ENCODE assay signal across 1 cellular context in genomic region chr22:20025401-20026203, GRCh38.
TF ChIP-seq lines count a peak whose summit lies in the region.

No MANE protein-coding gene starts in this region.

TF ChIP-seq in K562, 482 proteins besides CTCF, POLR2A, EP300 and RAD21 (continued from another document and continues in another):
- TF ChIP-seq NFRKB (IDR thresholded peaks at IDR 0.05; ENCODE audit: low read depth) = no peak
- TF ChIP-seq CHD2 (IDR thresholded peaks at IDR 0.05; ENCODE audit: low read depth, low read length) = peak; percentile 42; the same call in 1 of the 2 replicates
- TF ChIP-seq ERF (CRISPR knock-in tag; IDR thresholded peaks at IDR 0.05) = peak; percentile 99
- TF ChIP-seq POLR2AphosphoS2 (IDR thresholded peaks at IDR 0.05; ENCODE audit: low read length) = no peak
- TF ChIP-seq ZBTB11 (CRISPR knock-in tag; IDR thresholded peaks at IDR 0.05) = 0 out of 6 replicates have a peak, but pooled peaks of 1 of the 3 experiments have one; percentile 15
- TF ChIP-seq SMAD1 (IDR thresholded peaks at IDR 0.05; ENCODE audit: low read depth, low read length, partially characterized antibody) = peak; percentile 96
- TF ChIP-seq SP1 (CRISPR knock-in tag; IDR thresholded peaks at IDR 0.05) = no peak
- TF ChIP-seq, protein P1, sequence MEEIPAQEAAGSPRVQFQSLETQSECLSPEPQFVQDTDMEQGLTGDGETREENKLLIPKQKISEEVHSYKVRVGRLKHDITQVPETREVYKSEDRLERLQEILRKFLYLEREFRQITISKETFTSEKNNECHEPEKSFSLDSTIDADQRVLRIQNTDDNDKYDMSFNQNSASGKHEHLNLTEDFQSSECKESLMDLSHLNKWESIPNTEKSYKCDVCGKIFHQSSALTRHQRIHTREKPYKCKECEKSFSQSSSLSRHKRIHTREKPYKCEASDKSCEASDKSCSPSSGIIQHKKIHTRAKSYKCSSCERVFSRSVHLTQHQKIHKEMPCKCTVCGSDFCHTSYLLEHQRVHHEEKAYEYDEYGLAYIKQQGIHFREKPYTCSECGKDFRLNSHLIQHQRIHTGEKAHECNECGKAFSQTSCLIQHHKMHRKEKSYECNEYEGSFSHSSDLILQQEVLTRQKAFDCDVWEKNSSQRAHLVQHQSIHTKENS (CRISPR knock-in tag; IDR thresholded peaks at IDR 0.05) = no peak
- peak; percentile 64 for TF ChIP-seq ZC3H11A (IDR thresholded peaks at IDR 0.05; ENCODE audit: low read depth, low read length)
- TF ChIP-seq, protein P2, sequence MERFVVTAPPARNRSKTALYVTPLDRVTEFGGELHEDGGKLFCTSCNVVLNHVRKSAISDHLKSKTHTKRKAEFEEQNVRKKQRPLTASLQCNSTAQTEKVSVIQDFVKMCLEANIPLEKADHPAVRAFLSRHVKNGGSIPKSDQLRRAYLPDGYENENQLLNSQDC (CRISPR knock-in tag; IDR thresholded peaks at IDR 0.05) = peak; percentile 88; the same call in 1 of the 2 replicates
- TF ChIP-seq YY1 (IDR thresholded peaks at IDR 0.05; ENCODE audit: borderline replicate concordance in 1 of 3, control insufficient read depth in 1 of 3, extremely low read depth in 1 of 3, insufficient read depth in 3 of 3, insufficient read length in 1 of 3, insufficient replicate concordance in 2 of 3, low read depth in 1 of 3, low read length in 2 of 3) = peak in 1 of 3 experiments; percentile 70
- TF ChIP-seq, protein P3, sequence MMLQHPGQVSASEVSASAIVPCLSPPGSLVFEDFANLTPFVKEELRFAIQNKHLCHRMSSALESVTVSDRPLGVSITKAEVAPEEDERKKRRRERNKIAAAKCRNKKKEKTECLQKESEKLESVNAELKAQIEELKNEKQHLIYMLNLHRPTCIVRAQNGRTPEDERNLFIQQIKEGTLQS (IDR thresholded peaks at IDR 0.05) = no peak
- TF ChIP-seq, protein P3 (CRISPR knock-in tag; conservative IDR thresholded peaks at IDR 0.05) = peak; percentile 95
- no peak for TF ChIP-seq TSC22D4 (tag; IDR thresholded peaks at IDR 0.05)
- TF ChIP-seq, protein P4, sequence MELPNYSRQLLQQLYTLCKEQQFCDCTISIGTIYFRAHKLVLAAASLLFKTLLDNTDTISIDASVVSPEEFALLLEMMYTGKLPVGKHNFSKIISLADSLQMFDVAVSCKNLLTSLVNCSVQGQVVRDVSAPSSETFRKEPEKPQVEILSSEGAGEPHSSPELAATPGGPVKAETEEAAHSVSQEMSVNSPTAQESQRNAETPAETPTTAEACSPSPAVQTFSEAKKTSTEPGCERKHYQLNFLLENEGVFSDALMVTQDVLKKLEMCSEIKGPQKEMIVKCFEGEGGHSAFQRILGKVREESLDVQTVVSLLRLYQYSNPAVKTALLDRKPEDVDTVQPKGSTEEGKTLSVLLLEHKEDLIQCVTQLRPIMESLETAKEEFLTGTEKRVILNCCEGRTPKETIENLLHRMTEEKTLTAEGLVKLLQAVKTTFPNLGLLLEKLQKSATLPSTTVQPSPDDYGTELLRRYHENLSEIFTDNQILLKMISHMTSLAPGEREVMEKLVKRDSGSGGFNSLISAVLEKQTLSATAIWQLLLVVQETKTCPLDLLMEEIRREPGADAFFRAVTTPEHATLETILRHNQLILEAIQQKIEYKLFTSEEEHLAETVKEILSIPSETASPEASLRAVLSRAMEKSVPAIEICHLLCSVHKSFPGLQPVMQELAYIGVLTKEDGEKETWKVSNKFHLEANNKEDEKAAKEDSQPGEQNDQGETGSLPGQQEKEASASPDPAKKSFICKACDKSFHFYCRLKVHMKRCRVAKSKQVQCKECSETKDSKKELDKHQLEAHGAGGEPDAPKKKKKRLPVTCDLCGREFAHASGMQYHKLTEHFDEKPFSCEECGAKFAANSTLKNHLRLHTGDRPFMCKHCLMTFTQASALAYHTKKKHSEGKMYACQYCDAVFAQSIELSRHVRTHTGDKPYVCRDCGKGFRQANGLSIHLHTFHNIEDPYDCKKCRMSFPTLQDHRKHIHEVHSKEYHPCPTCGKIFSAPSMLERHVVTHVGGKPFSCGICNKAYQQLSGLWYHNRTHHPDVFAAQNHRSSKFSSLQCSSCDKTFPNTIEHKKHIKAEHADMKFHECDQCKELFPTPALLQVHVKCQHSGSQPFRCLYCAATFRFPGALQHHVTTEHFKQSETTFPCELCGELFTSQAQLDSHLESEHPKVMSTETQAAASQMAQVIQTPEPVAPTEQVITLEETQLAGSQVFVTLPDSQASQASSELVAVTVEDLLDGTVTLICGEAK (IDR thresholded peaks at IDR 0.05) = no peak
- TF ChIP-seq, protein P4 (CRISPR knock-in tag; IDR thresholded peaks at IDR 0.05) = no peak
- TF ChIP-seq ZNF584 (CRISPR knock-in tag; IDR thresholded peaks at IDR 0.05; ENCODE audit: low read depth) = no peak
- no peak for TF ChIP-seq RBBP5 (IDR thresholded peaks at IDR 0.05; ENCODE audit: borderline replicate concordance, insufficient read depth, low read length, poor library complexity, severe bottlenecking)
- TF ChIP-seq ZFP1 (CRISPR knock-in tag; IDR thresholded peaks at IDR 0.05) = peak; percentile 71
- TF ChIP-seq, protein P5, sequence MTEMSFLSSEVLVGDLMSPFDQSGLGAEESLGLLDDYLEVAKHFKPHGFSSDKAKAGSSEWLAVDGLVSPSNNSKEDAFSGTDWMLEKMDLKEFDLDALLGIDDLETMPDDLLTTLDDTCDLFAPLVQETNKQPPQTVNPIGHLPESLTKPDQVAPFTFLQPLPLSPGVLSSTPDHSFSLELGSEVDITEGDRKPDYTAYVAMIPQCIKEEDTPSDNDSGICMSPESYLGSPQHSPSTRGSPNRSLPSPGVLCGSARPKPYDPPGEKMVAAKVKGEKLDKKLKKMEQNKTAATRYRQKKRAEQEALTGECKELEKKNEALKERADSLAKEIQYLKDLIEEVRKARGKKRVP (CRISPR knock-in tag; IDR thresholded peaks at IDR 0.05) = peak; percentile 93
- TF ChIP-seq ZNF347 (CRISPR knock-in tag; IDR thresholded peaks at IDR 0.05; ENCODE audit: low read depth) = peak; percentile 89
- no peak for TF ChIP-seq KLF10 (CRISPR knock-in tag; IDR thresholded peaks at IDR 0.05)
- 0 out of 2 replicates have a peak, but pooled peaks have one; percentile 40 for TF ChIP-seq ZFP30 (CRISPR knock-in tag; IDR thresholded peaks at IDR 0.05; ENCODE audit: borderline replicate concordance)
- TF ChIP-seq TBP (optimal IDR thresholded peaks at IDR 0.05; ENCODE audit: low read depth, low read length) = peak; percentile 13
- TF ChIP-seq, protein P6, sequence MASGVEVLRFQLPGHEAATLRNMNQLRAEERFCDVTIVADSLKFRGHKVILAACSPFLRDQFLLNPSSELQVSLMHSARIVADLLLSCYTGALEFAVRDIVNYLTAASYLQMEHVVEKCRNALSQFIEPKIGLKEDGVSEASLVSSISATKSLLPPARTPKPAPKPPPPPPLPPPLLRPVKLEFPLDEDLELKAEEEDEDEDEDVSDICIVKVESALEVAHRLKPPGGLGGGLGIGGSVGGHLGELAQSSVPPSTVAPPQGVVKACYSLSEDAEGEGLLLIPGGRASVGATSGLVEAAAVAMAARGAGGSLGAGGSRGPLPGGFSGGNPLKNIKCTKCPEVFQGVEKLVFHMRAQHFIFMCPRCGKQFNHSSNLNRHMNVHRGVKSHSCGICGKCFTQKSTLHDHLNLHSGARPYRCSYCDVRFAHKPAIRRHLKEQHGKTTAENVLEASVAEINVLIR (CRISPR knock-in tag; IDR thresholded peaks at IDR 0.05) = peak; percentile 76
- TF ChIP-seq PHF8 (IDR thresholded peaks at IDR 0.05; ENCODE audit: borderline replicate concordance, low read length) = no peak
- TF ChIP-seq SMAD4 (CRISPR knock-in tag; conservative IDR thresholded peaks at IDR 0.05) = peak; percentile 100
- no peak for TF ChIP-seq TGIF2 (CRISPR knock-in tag; IDR thresholded peaks at IDR 0.05)
- TF ChIP-seq JUND (IDR thresholded peaks at IDR 0.05; ENCODE audit: borderline replicate concordance, low read depth, low read length) = peak; percentile 88
- TF ChIP-seq JUND (tag; IDR thresholded peaks at IDR 0.05; ENCODE audit: borderline replicate concordance, low read depth, low read length) = peak; percentile 87; the same call in 1 of the 3 replicates
- 0 out of 2 replicates have a peak, but pooled peaks have one; percentile 67 for TF ChIP-seq ZNF695 (CRISPR knock-in tag; IDR thresholded peaks at IDR 0.05)
- TF ChIP-seq ZNF274 (IDR thresholded peaks at IDR 0.05; ENCODE audit: borderline replicate concordance, low read depth, low read length) = peak; percentile 95
- TF ChIP-seq NFXL1 (CRISPR knock-in tag; IDR thresholded peaks at IDR 0.05) = peak; percentile 75; the same call in 1 of the 2 replicates
- TF ChIP-seq ZKSCAN1 (IDR thresholded peaks at IDR 0.05; ENCODE audit: low read depth, low read length) = peak; percentile 99
- peak; percentile 29 for TF ChIP-seq SP2 (IDR thresholded peaks at IDR 0.05; ENCODE audit: extremely low read depth, low read depth, low read length, poor library complexity, severe bottlenecking)
- peak; percentile 99 for TF ChIP-seq CXXC5 (CRISPR knock-in tag; IDR thresholded peaks at IDR 0.05)
- TF ChIP-seq ZNF212 (CRISPR knock-in tag; IDR thresholded peaks at IDR 0.05) = peak; percentile 91
- peak; percentile 97 for TF ChIP-seq THRB (CRISPR knock-in tag; conservative IDR thresholded peaks at IDR 0.05)
- TF ChIP-seq, protein P7, sequence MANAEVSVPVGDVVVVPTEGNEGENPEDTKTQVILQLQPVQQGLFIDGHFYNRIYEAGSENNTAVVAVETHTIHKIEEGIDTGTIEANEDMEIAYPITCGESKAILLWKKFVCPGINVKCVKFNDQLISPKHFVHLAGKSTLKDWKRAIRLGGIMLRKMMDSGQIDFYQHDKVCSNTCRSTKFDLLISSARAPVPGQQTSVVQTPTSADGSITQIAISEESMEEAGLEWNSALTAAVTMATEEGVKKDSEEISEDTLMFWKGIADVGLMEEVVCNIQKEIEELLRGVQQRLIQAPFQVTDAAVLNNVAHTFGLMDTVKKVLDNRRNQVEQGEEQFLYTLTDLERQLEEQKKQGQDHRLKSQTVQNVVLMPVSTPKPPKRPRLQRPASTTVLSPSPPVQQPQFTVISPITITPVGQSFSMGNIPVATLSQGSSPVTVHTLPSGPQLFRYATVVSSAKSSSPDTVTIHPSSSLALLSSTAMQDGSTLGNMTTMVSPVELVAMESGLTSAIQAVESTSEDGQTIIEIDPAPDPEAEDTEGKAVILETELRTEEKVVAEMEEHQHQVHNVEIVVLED (CRISPR knock-in tag; IDR thresholded peaks at IDR 0.05) = peak; percentile 60; the same call in 1 of the 2 replicates
- 0 out of 2 replicates have a peak, but pooled peaks have one; percentile 12 for TF ChIP-seq GTF2A2 (tag; IDR thresholded peaks at IDR 0.05)
